1 cellular context compared by ENCODE assay signal in the genomic region with DNA sequence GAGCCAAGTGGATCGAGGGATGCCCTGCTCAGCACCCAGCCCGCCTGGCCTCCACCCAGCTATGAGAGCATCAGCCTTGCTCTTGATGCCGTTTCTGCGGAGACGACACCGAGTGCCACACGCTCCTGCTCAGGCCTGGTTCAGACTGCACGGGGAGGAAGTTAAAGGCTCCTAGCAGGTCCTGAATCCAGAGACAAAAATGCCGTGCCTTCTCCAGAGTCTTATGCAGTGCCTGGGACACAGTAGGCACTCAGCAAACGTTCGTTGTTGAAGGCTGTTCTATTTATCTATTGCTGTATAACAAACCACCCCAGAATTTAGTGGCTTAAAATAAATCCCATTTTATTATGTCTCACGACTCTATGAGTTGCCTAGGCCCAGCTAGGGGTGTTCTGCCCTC.
TF ChIP-seq lines count a peak whose summit lies in the region.

No MANE protein-coding gene starts in this region.

TF ChIP-seq in K562, 482 proteins besides CTCF, POLR2A, EP300 and RAD21:
- TF ChIP-seq ZNF347 (CRISPR knock-in tag; IDR thresholded peaks at IDR 0.05; ENCODE audit: low read depth) (no peak), ZNF3 (CRISPR knock-in tag; IDR thresholded peaks at IDR 0.05) (0 out of 2 replicates have a peak, but pooled peaks have one; percentile 62), ZNF239 (CRISPR knock-in tag; IDR thresholded peaks at IDR 0.05) (peak; percentile 69)
